Comparison of ENCODE assay signal across 8 cellular contexts in genomic region chr22:49724030-49724892, GRCh38.
DNase-seq lines count a peak whose midpoint lies in the region; ATAC-seq and TF ChIP-seq lines count a peak whose summit lies in the region.

No MANE protein-coding gene starts in this region.

- peak overlapping the region; percentile 78 for H3K27ac Mint-ChIP-seq in activated CD8-positive, alpha-beta memory T cell treated with anti-CD3 and anti-CD28 coated beads, Interleukin-2, amount 10 ng/mL, durations not matched to agents 7 days and 5 days
- H3K27ac Mint-ChIP-seq in memory B cell, result no peak overlapping the region

- H3K27ac ChIP-seq in left ventricle myocardium inferior (replicated peaks) (no peak overlapping the region), vagina (no peak overlapping the region)

- in situ Hi-C loops in GM13977 (cut with MboI; ENCODE audit: low pct_unique_long_range_greater_than_20kb, low sequenced_read_pairs, unreplicated experiment), result no loop called here

- TF ChIP-seq POLR2A in vagina (IDR thresholded peaks at IDR 0.05), result no peak

- no peaks in the 10 kb centered on the region for H3K36me3 Mint-ChIP-seq in activated CD8-positive, alpha-beta memory T cell treated with anti-CD3 and anti-CD28 coated beads, Interleukin-2, amount 10 ng/mL, durations not matched to agents 7 days and 5 days
- H3K36me3 Mint-ChIP-seq in memory B cell, result peaks cover 2% of the 10 kb centered on the region

- no peaks in the 10 kb centered on the region for H3K36me3 ChIP-seq in left ventricle myocardium inferior
- no peaks in the 10 kb centered on the region for H3K36me3 ChIP-seq in vagina

- H3K4me1 ChIP-seq in left ventricle myocardium inferior (peaks cover 14% of the 10 kb centered on the region), vagina (peaks cover 4% of the 10 kb centered on the region)

- CTCF ChIA-PET in activated CD8-positive, alpha-beta memory T cell treated with anti-CD3 and anti-CD28 coated beads, Interleukin-2, amount 10 ng/mL, durations not matched to agents 7 days and 5 days (lab: Charles Lee), result interaction anchor here (1.3 to 1.6 kb wide), 2 partner anchors 25 to 413 kb away, joined by 3 to 4 read pairs; no protein-coding TSS in a partner anchor

- H3K9me3 Mint-ChIP-seq in activated CD8-positive, alpha-beta memory T cell treated with anti-CD3 and anti-CD28 coated beads, Interleukin-2, amount 10 ng/mL, durations not matched to agents 7 days and 5 days (ENCODE audit: low read depth), result no peaks in the 10 kb centered on the region
- no peaks in the 10 kb centered on the region for H3K9me3 Mint-ChIP-seq in memory B cell

- DNase-seq in left ventricle myocardium inferior, result no peak
- DNase-seq in Right ventricle myocardium inferior (ENCODE audit: missing footprints), result no peak
- no peak for DNase-seq in activated CD8-positive, alpha-beta memory T cell treated with anti-CD3 and anti-CD28 coated beads, Interleukin-2, amount 10 ng/mL, durations not matched to agents 7 days and 5 days
- DNase-seq in memory B cell (ENCODE audit: low spot score in 2 of 2), result no peak
- DNase-seq in vagina (ENCODE audit: extremely low spot score in 2 of 2), result peak; percentile 60 to 95
- DNase-seq in GM13977 (ENCODE audit: low spot score), result no peak

- TF ChIP-seq CTCF in left ventricle myocardium inferior (IDR thresholded peaks at IDR 0.05; ENCODE audit: borderline replicate concordance) (no peak), vagina (IDR thresholded peaks at IDR 0.05) (no peak), GM13977 (IDR thresholded peaks at IDR 0.05; ENCODE audit: extremely low read depth, insufficient read depth, missing control alignments) (no peak)

- H3K27me3 Mint-ChIP-seq in activated CD8-positive, alpha-beta memory T cell treated with anti-CD3 and anti-CD28 coated beads, Interleukin-2, amount 10 ng/mL, durations not matched to agents 7 days and 5 days, result peaks cover 35% of the 10 kb centered on the region
- H3K27me3 Mint-ChIP-seq in memory B cell, result peaks cover 38% of the 10 kb centered on the region

- H3K27me3 ChIP-seq in left ventricle myocardium inferior (ENCODE audit: low read depth) (peaks cover 86% of the 10 kb centered on the region), vagina (no peaks in the 10 kb centered on the region)

- intact Hi-C loops in left ventricle myocardium inferior (cut with micrococcal nuclease), result no loop called here
- intact Hi-C loops in Right ventricle myocardium inferior (cut with DNase I), result no loop called here
- intact Hi-C loops in vagina (cut with DNase I), result no loop called here

- H3K4me3 ChIP-seq in left ventricle myocardium inferior, result peak overlapping the region; percentile 60
- peak overlapping the region in 1 of 2 donors; percentile 23 for H3K4me3 ChIP-seq in vagina

- H3K4me1 Mint-ChIP-seq in activated CD8-positive, alpha-beta memory T cell treated with anti-CD3 and anti-CD28 coated beads, Interleukin-2, amount 10 ng/mL, durations not matched to agents 7 days and 5 days, result peaks cover 3% of the 10 kb centered on the region
- H3K4me1 Mint-ChIP-seq in memory B cell, result peaks cover 4% of the 10 kb centered on the region

- H3K4me3 Mint-ChIP-seq in activated CD8-positive, alpha-beta memory T cell treated with anti-CD3 and anti-CD28 coated beads, Interleukin-2, amount 10 ng/mL, durations not matched to agents 7 days and 5 days, result peak overlapping the region; percentile 71
- H3K4me3 Mint-ChIP-seq in memory B cell, result peak overlapping the region; percentile 87

- H3K9me3 ChIP-seq in left ventricle myocardium inferior (replicated peaks) (no peaks in the 10 kb centered on the region), vagina (no peaks in the 10 kb centered on the region)

- no peak for ATAC-seq in Right ventricle myocardium inferior
- ATAC-seq in activated CD8-positive, alpha-beta memory T cell treated with anti-CD3 and anti-CD28 coated beads, Interleukin-2, amount 10 ng/mL, durations not matched to agents 7 days and 5 days, result peak; percentile 17
- no peak for ATAC-seq in memory B cell (ENCODE audit: low read depth)
- ATAC-seq in HG03097 (IDR thresholded peaks at IDR 0.05; ENCODE audit: low FRiP score, unreplicated experiment), result no peak
- no peak for ATAC-seq in GM21360 (IDR thresholded peaks at IDR 0.05; ENCODE audit: unreplicated experiment)

Comparison
In these comparisons a context has a peak if more than half of its experiments do, and no peak if none do; other contexts are left out.
1. DNase-seq: peak in vagina (2 of 2); none in left ventricle myocardium inferior (single experiment), Right ventricle myocardium inferior (single experiment), activated CD8-positive, alpha-beta memory T cell treated with anti-CD3 and anti-CD28 coated beads, Interleukin-2, amount 10 ng/mL, durations not matched to agents 7 days and 5 days (single experiment), memory B cell (0 of 2) and GM13977 (single experiment).